1 cellular context compared by ENCODE assay signal in genomic region chr19:3785464-3785937, GRCh38.
TF ChIP-seq lines count a peak whose summit lies in the region.

No MANE protein-coding gene starts in this region.

TF ChIP-seq in K562, 482 proteins besides CTCF, POLR2A, EP300 and RAD21 (continued from another document and continues in another):
- TF ChIP-seq ZBTB40 (IDR thresholded peaks at IDR 0.05) (peak; percentile 33; the same call in 1 of the 2 replicates), ZBTB40 (CRISPR knock-in tag; IDR thresholded peaks at IDR 0.05) (no peak), ZFX (CRISPR knock-in tag; IDR thresholded peaks at IDR 0.05) (no peak; the same call in 1 of the 2 replicates), KDM2B (CRISPR knock-in tag; IDR thresholded peaks at IDR 0.05) (0 out of 2 replicates have a peak, but pooled peaks have one; percentile 50), ATF1 (CRISPR knock-in tag; IDR thresholded peaks at IDR 0.05) (no peak), ATF1 (tag; IDR thresholded peaks at IDR 0.05) (peak; percentile 18; the same call in 1 of the 2 replicates), ZNF212 (CRISPR knock-in tag; IDR thresholded peaks at IDR 0.05) (no peak), ZBTB7A (IDR thresholded peaks at IDR 0.05; ENCODE audit: borderline replicate concordance, control insufficient read depth, low read depth, low read length) (no peak), MYC (IDR thresholded peaks at IDR 0.05; ENCODE audit: low read depth, low read length) (peak; percentile 61; the same call in 1 of the 2 replicates), MYC (CRISPR knock-in tag; IDR thresholded peaks at IDR 0.05; ENCODE audit: borderline replicate concordance, low read depth) (peak; percentile 50; the same call in 1 of the 2 replicates), NKRF (IDR thresholded peaks at IDR 0.05; ENCODE audit: borderline replicate concordance) (peak; percentile 60), ELF2 (CRISPR knock-in tag; IDR thresholded peaks at IDR 0.05) (no peak), CREB1 (IDR thresholded peaks at IDR 0.05) (no peak), CREB1 (CRISPR knock-in tag; IDR thresholded peaks at IDR 0.05) (peak; percentile 36; the same call in 1 of the 2 replicates), THAP12 (CRISPR knock-in tag; IDR thresholded peaks at IDR 0.05) (0 out of 2 replicates have a peak, but pooled peaks have one; percentile 54), MAX (CRISPR knock-in tag; IDR thresholded peaks at IDR 0.05) (peak; percentile 93), NR4A1 (CRISPR knock-in tag; IDR thresholded peaks at IDR 0.05) (no peak), NR4A1 (tag; IDR thresholded peaks at IDR 0.05) (no peak), HDAC1 (IDR thresholded peaks at IDR 0.05) (peak in 1 of 2 experiments; percentile 78; a peak in 2 of 4 replicates), ZNF740 (CRISPR knock-in tag; IDR thresholded peaks at IDR 0.05) (peak; percentile 96; the same call in 1 of the 2 replicates), ZNF740 (tag; IDR thresholded peaks at IDR 0.05) (no peak), LCOR (CRISPR knock-in tag; IDR thresholded peaks at IDR 0.05) (no peak), EP400 (IDR thresholded peaks at IDR 0.05) (peak; percentile 72; the same call in 1 of the 2 replicates), ZNF121 (CRISPR knock-in tag; conservative IDR thresholded peaks at IDR 0.05) (no peak), ATF4 (CRISPR knock-in tag; IDR thresholded peaks at IDR 0.05) (peak; percentile 6; the same call in 1 of the 2 replicates), TARDBP (IDR thresholded peaks at IDR 0.05) (no peak), HMGN3 (IDR thresholded peaks at IDR 0.05; ENCODE audit: borderline replicate concordance, extremely low read depth, insufficient read length, low read depth, low read length) (no peak), ETS1 (conservative IDR thresholded peaks at IDR 0.05; ENCODE audit: control insufficient read depth, low read depth, low read length) (peak; percentile 52; the same call in 1 of the 2 replicates), CREB3L1 (IDR thresholded peaks at IDR 0.05; ENCODE audit: borderline replicate concordance, low read depth) (peak; percentile 53), L3MBTL2 (IDR thresholded peaks at IDR 0.05) (0 out of 2 replicates have a peak, but pooled peaks have one; percentile 29), CHD1 (IDR thresholded peaks at IDR 0.05; ENCODE audit: low read length) (peak; percentile 48), MTA1 (IDR thresholded peaks at IDR 0.05; ENCODE audit: borderline replicate concordance) (no peak), HNRNPH1 (optimal IDR thresholded peaks at IDR 0.05; ENCODE audit: low read depth, low read length) (no peak), SAFB (IDR thresholded peaks at IDR 0.05; ENCODE audit: borderline replicate concordance, low read depth, low read length) (peak; percentile 77; the same call in 1 of the 2 replicates), ZNF707 (CRISPR knock-in tag; conservative IDR thresholded peaks at IDR 0.05) (no peak)
